In genomic region chr7:128697301-128697905, GRCh38 we compare ENCODE assay signal across 8 cellular contexts. TPM values are rescaled to one million over a fixed set of nuclear protein-coding genes. Genes with fewer than 3 reads are reported as not detected.
DNase-seq lines count a peak whose midpoint lies in the region; ATAC-seq and TF ChIP-seq lines count a peak whose summit lies in the region.

No MANE protein-coding gene starts in this region.

- peaks cover 6% of the 10 kb centered on the region for H3K4me1 Mint-ChIP-seq in T-helper 1 cell treated with Interleukin-12 subunit alpha and Interleukin-12 subunit beta and Interleukin-4 antibody, amounts not matched to agents 30 μg/mL and 1 μg/mL, for 36 hours (ENCODE audit: low read depth)
- H3K4me1 Mint-ChIP-seq in central memory CD8-positive, alpha-beta T cell: peaks cover 13% of the 10 kb centered on the region

- no peaks in the 10 kb centered on the region for H3K9me3 Mint-ChIP-seq in T-helper 1 cell treated with Interleukin-12 subunit alpha and Interleukin-12 subunit beta and Interleukin-4 antibody, amounts not matched to agents 30 μg/mL and 1 μg/mL, for 36 hours
- no peaks in the 10 kb centered on the region for H3K9me3 Mint-ChIP-seq in central memory CD8-positive, alpha-beta T cell

- no peak overlapping the region for H3K27ac Mint-ChIP-seq in T-helper 1 cell treated with Interleukin-12 subunit alpha and Interleukin-12 subunit beta and Interleukin-4 antibody, amounts not matched to agents 30 μg/mL and 1 μg/mL, for 36 hours
- H3K27ac Mint-ChIP-seq in central memory CD8-positive, alpha-beta T cell (ENCODE audit: low read depth): no peak overlapping the region

- H3K4me1 ChIP-seq in right lobe of liver: no peaks in the 10 kb centered on the region

- H3K36me3 ChIP-seq in right lobe of liver: no peaks in the 10 kb centered on the region

- H3K36me3 Mint-ChIP-seq in T-helper 1 cell treated with Interleukin-12 subunit alpha and Interleukin-12 subunit beta and Interleukin-4 antibody, amounts not matched to agents 30 μg/mL and 1 μg/mL, for 36 hours (ENCODE audit: low read depth): peaks cover 2% of the 10 kb centered on the region
- peaks cover 3% of the 10 kb centered on the region for H3K36me3 Mint-ChIP-seq in central memory CD8-positive, alpha-beta T cell (ENCODE audit: insufficient read depth)

- DNase-seq in NCI-H82 (lab: John Stamatoyannopoulos, UW): peak; percentile 47
- no peak for DNase-seq in NCI-H82 treated with DMSO at 0.1 percent for 48 hours (lab: John Stamatoyannopoulos, UW; ENCODE audit: unreplicated experiment)
- peak; percentile 19 to 33 for DNase-seq in central memory CD8-positive, alpha-beta T cell (ENCODE audit: low spot score in 2 of 2)
- peak in 1 of 3 donors; percentile 35 for DNase-seq in right lobe of liver
- peak; percentile 82 for DNase-seq in stimulated activated CD8-positive, alpha-beta memory T cell treated with anti-CD3 and anti-CD28 coated beads, Interleukin-4, amount 100 ng/mL, for 48 hours
- no peak for DNase-seq in UCSD-AML1 (lab: John Stamatoyannopoulos, UW; ENCODE audit: unreplicated experiment)
- DNase-seq in NCI-H1694 (lab: John Stamatoyannopoulos, UW): no peak

- TF ChIP-seq POLR2A in right lobe of liver (IDR thresholded peaks at IDR 0.05): no peak

- peak overlapping the region; percentile 77 for H3K4me3 Mint-ChIP-seq in T-helper 1 cell treated with Interleukin-12 subunit alpha and Interleukin-12 subunit beta and Interleukin-4 antibody, amounts not matched to agents 30 μg/mL and 1 μg/mL, for 36 hours
- H3K4me3 Mint-ChIP-seq in central memory CD8-positive, alpha-beta T cell: peak overlapping the region; percentile 66

- peak; percentile 54 for ATAC-seq in central memory CD8-positive, alpha-beta T cell (replicated peaks; ENCODE audit: extremely low read depth, poor library complexity, severe bottlenecking)
- ATAC-seq in right lobe of liver: peak; percentile 53 to 61 (median 57)

- peaks cover 0 to 4% of the 10 kb centered on the region in 2 donors for H3K27me3 ChIP-seq in right lobe of liver

- H3K9me3 ChIP-seq in right lobe of liver: no peaks in the 10 kb centered on the region

- intact Hi-C loops in right lobe of liver (cut with DNase I): no loop called here

- no peak overlapping the region for H3K27ac ChIP-seq in right lobe of liver

- 4% methylated on average over 23 of the region's 37 CpGs for whole genome bisulfite sequencing in right lobe of liver (ENCODE audit: insufficient coverage, low coverage, low lambda C conversion rate, missing lambda C conversion rate)

- H3K27me3 Mint-ChIP-seq in T-helper 1 cell treated with Interleukin-12 subunit alpha and Interleukin-12 subunit beta and Interleukin-4 antibody, amounts not matched to agents 30 μg/mL and 1 μg/mL, for 36 hours (ENCODE audit: low read depth): peaks cover 66% of the 10 kb centered on the region
- H3K27me3 Mint-ChIP-seq in central memory CD8-positive, alpha-beta T cell: peaks cover 92% of the 10 kb centered on the region

- H3K4me3 ChIP-seq in right lobe of liver: peak overlapping the region in 2 of 3 donors; percentile 12 to 14

- TF ChIP-seq CTCF in right lobe of liver (IDR thresholded peaks at IDR 0.05): no peak

RNA-seq across cellular contexts. Expression of gene GARIN1A, which starts 25.3 kb away (rescaled TPM):
- 1 to 10 TPM in 1 of 6 experiments, under 1 TPM in 5; 0.06 to 1.3 (median 0.48) TPM for total RNA-seq in right lobe of liver

RNA-seq across cellular contexts. Expression of gene CALU, which starts 41.8 kb away (rescaled TPM):
- 10 to 100 TPM; 25.4 to 48.3 (median 42.1) TPM for total RNA-seq in right lobe of liver

Comparison
In these comparisons a context has a peak if more than half of its experiments do, and no peak if none do; other contexts are left out.
1. DNase-seq: peak in NCI-H82 (single experiment), central memory CD8-positive, alpha-beta T cell (2 of 2) and stimulated activated CD8-positive, alpha-beta memory T cell treated with anti-CD3 and anti-CD28 coated beads, Interleukin-4, amount 100 ng/mL, for 48 hours (single experiment); none in NCI-H82 treated with DMSO at 0.1 percent for 48 hours (single experiment), UCSD-AML1 (single experiment) and NCI-H1694 (single experiment).